17 cellular contexts compared by ENCODE assay signal in genomic region chr15:57600197-57600596, GRCh38. TPM values are rescaled to one million over a fixed set of nuclear protein-coding genes. Genes with fewer than 3 reads are reported as not detected.
A peak's percentile ranks its signal among the peaks of the same experiment; 100 is the strongest.
DNase-seq lines count a peak whose midpoint lies in the region; ATAC-seq and TF ChIP-seq lines count a peak whose summit lies in the region.
"Had no signal": no experiment of that assay in that cellular context is flagged by ENCODE, and none has a peak within 500 bp of the region (broad histone marks: within the 10 kb centered on the region; RNA-seq: fewer than 3 reads in every experiment).

No MANE protein-coding gene starts in this region.

- H2AFZ ChIP-seq in smooth muscle cell (ENCODE audit: low read depth), result no peak overlapping the region

- H3K27ac ChIP-seq in left ventricle myocardium inferior (replicated peaks) (peak overlapping the region; percentile 95), body of pancreas (peak overlapping the region in 3 of 4 donors; percentile 13 to 91 (median 90)), smooth muscle cell (ENCODE audit: low read depth) (no peak overlapping the region), brain microvascular endothelial cell (no peak overlapping the region), coronary artery (no peak overlapping the region)
- H3K27ac ChIP-seq: HL-60 had no signal

- no peaks in the 10 kb centered on the region for H3K79me2 ChIP-seq in smooth muscle cell (ENCODE audit: low read depth)

- peaks cover 82% of the 10 kb centered on the region for H3K4me1 ChIP-seq in left ventricle myocardium inferior
- H3K4me1 ChIP-seq in body of pancreas, result peaks cover 84% of the 10 kb centered on the region
- H3K4me1 ChIP-seq in smooth muscle cell (ENCODE audit: low read depth), result no peaks in the 10 kb centered on the region

- no peaks in the 10 kb centered on the region for H3F3A ChIP-seq in smooth muscle cell (ENCODE audit: low read depth)

- H3K4me3 ChIP-seq in left ventricle myocardium inferior (peak overlapping the region; percentile 61), LNCaP clone FGC (ENCODE audit: low read depth, low read length) (no peak overlapping the region), body of pancreas (no peak overlapping the region), smooth muscle cell (peak overlapping the region; percentile 29), brain microvascular endothelial cell (ENCODE audit: low read depth, low read length) (no peak overlapping the region), coronary artery (no peak overlapping the region)
- H3K4me3 ChIP-seq: HAP-1 had no signal

- H3K27me3 ChIP-seq in left ventricle myocardium inferior (ENCODE audit: low read depth) (no peaks in the 10 kb centered on the region), body of pancreas (no peaks in the 10 kb centered on the region), smooth muscle cell (ENCODE audit: low read depth) (no peaks in the 10 kb centered on the region), brain microvascular endothelial cell (replicated peaks) (no peaks in the 10 kb centered on the region)

- WGBS in body of pancreas, 2 donors, result 26 to 50% methylated on average over 1 of the region's 1 CpG
- 92% methylated on average over 1 of the region's 1 CpG for WGBS in smooth muscle cell (ENCODE audit: low lambda C conversion rate)

- no peak overlapping the region for H3K9ac ChIP-seq in smooth muscle cell (ENCODE audit: low read depth)

- H3K9me3 ChIP-seq in left ventricle myocardium inferior (replicated peaks), result no peaks in the 10 kb centered on the region
- no peaks in the 10 kb centered on the region for H3K9me3 ChIP-seq in body of pancreas
- no peaks in the 10 kb centered on the region for H3K9me3 ChIP-seq in smooth muscle cell (replicated peaks; ENCODE audit: low read depth)
- H3K9me3 ChIP-seq: HAP-1 had no signal

- no peak overlapping the region for H3K4me2 ChIP-seq in smooth muscle cell

- TF ChIP-seq POLR2A in body of pancreas (IDR thresholded peaks at IDR 0.05), result no peak

- H3K36me3 ChIP-seq in left ventricle myocardium inferior (peaks cover 3% of the 10 kb centered on the region), body of pancreas (replicated peaks in 1 of 2; ENCODE audit: insufficient read depth in 1 of 2, low read depth in 2 of 2) (no peaks in the 10 kb centered on the region), smooth muscle cell (ENCODE audit: low read depth) (no peaks in the 10 kb centered on the region), brain microvascular endothelial cell (replicated peaks) (no peaks in the 10 kb centered on the region)
- H3K36me3 ChIP-seq: HAP-1 had no signal

- DNase-seq in left ventricle myocardium inferior (no peak), Right ventricle myocardium superior (no peak), LNCaP clone FGC (ENCODE audit: low read depth) (peak; percentile 68), body of pancreas (no peak), smooth muscle cell (lab: John Stamatoyannopoulos, UW; ENCODE audit: unreplicated experiment) (no peak), brain microvascular endothelial cell (no peak), coronary artery (ENCODE audit: low spot score) (no peak), ureter (ENCODE audit: low spot score) (no peak)
- DNase-seq: ACHN; C1 segment of cervical spinal cord; Calu3; CD4-positive, alpha-beta T cell; DMS 273 treated with DMSO at 0.1 percent for 48 hours; GOT3; HFFc6 had no signal

- no peak for ATAC-seq in Right ventricle myocardium superior (ENCODE audit: poor library complexity)
- ATAC-seq in body of pancreas, result no peak

- in situ Hi-C loops in brain microvascular endothelial cell (cut with HindIII; ENCODE audit: low pct_ligation_motif_present, low sequenced_read_pairs), result no loop called here

- TF ChIP-seq CTCF in left ventricle myocardium inferior (IDR thresholded peaks at IDR 0.05; ENCODE audit: borderline replicate concordance), result no peak
- no peak for TF ChIP-seq CTCF in LNCaP clone FGC (IDR thresholded peaks at IDR 0.05; ENCODE audit: control insufficient read depth, extremely low read depth, insufficient read depth)
- no peak for TF ChIP-seq CTCF in body of pancreas (IDR thresholded peaks at IDR 0.05)
- no peak for TF ChIP-seq CTCF in smooth muscle cell (IDR thresholded peaks at IDR 0.05; ENCODE audit: borderline replicate concordance, insufficient read depth, poor library complexity, severe bottlenecking)
- TF ChIP-seq CTCF in brain microvascular endothelial cell (IDR thresholded peaks at IDR 0.05; ENCODE audit: low read depth, low read length, missing control alignments), result no peak
- TF ChIP-seq CTCF in coronary artery (IDR thresholded peaks at IDR 0.05), result no peak

- intact Hi-C loops in left ventricle myocardium inferior (cut with micrococcal nuclease), result no loop called here
- intact Hi-C loops in Right ventricle myocardium superior (cut with DNase I), result no loop called here
- intact Hi-C loops in body of pancreas (cut with DNase I), result no loop called here

- H4K20me1 ChIP-seq in smooth muscle cell (ENCODE audit: low read depth), result no peaks in the 10 kb centered on the region

RNA-seq across cellular contexts. Expression of gene MYZAP, which starts 8.5 kb away (rescaled TPM):
- total RNA-seq in left ventricle myocardium inferior (934 TPM), Right ventricle myocardium superior (966 TPM), body of pancreas (10 to 100 TPM; 10.9 to 16.3 TPM), smooth muscle cell (0.09 and 0.81 TPM in 2 replicates), ureter (29.3 TPM)
- polyA plus RNA-seq in smooth muscle cell, result 0.35 and 0.65 TPM in 2 replicates

Comparison
In these comparisons a context has a peak if more than half of its experiments do, and no peak if none do; other contexts are left out.
1. H3K27ac ChIP-seq: peak in left ventricle myocardium inferior (single experiment) and body of pancreas (3 of 4); none in smooth muscle cell (single experiment), brain microvascular endothelial cell (single experiment) and coronary artery (0 of 2).
2. H3K4me3 ChIP-seq: peak in left ventricle myocardium inferior (single experiment) and smooth muscle cell (single experiment); none in LNCaP clone FGC (single experiment), body of pancreas (0 of 2), brain microvascular endothelial cell (single experiment) and coronary artery (single experiment).
3. RNA of gene MYZAP, which starts 8.5 kb away (total RNA-seq): 966 TPM in Right ventricle myocardium superior (single experiment) and 934 TPM in left ventricle myocardium inferior (single experiment); 29.3 TPM in ureter (single experiment), 10.9 to 16.3 TPM in body of pancreas and 0.09 to 0.81 TPM in smooth muscle cell; every median in the first group is over 10 times any median in the second.